15 cellular contexts compared by ENCODE assay signal in genomic region chr2:179037807-179038206, GRCh38.
DNase-seq lines count a peak whose midpoint lies in the region; ATAC-seq lines count a peak whose summit lies in the region.
"Had no signal": no experiment of that assay in that cellular context is flagged by ENCODE, and none has a peak within 500 bp of the region (broad histone marks: within the 10 kb centered on the region; RNA-seq: fewer than 3 reads in every experiment).

No MANE protein-coding gene starts in this region.

- ATAC-seq in GM18502 (IDR thresholded peaks at IDR 0.05; ENCODE audit: poor library complexity, unreplicated experiment): peak; percentile 71
- ATAC-seq in GM19035 (IDR thresholded peaks at IDR 0.05; ENCODE audit: unreplicated experiment): peak; percentile 67
- ATAC-seq in HG02610 (IDR thresholded peaks at IDR 0.05; ENCODE audit: unreplicated experiment): peak; percentile 85
- ATAC-seq in HG03432 (IDR thresholded peaks at IDR 0.05; ENCODE audit: unreplicated experiment): peak; percentile 72
- ATAC-seq: body of pancreas had no signal

- DNase-seq in RPMI8226: no peak
- no peak for DNase-seq in SIG-M5 treated with dmso at 0.1 percent for 504 hours (lab: John Stamatoyannopoulos, UW; ENCODE audit: unreplicated experiment)
- no peak for DNase-seq in GDM1 (lab: John Stamatoyannopoulos, UW)
- DNase-seq in NCI-H187 (lab: John Stamatoyannopoulos, UW): no peak
- DNase-seq: activated CD4-positive, alpha-beta T cell treated with anti-CD3 and anti-CD28 coated beads for 1 hour; body of pancreas; cortex of kidney; KBM-7; NCI-H2081; NCI-H526; OCI-M1 had no signal
